1 cellular context compared by ENCODE assay signal in genomic region chr6:22146581-22147468, GRCh38.
TF ChIP-seq lines count a peak whose summit lies in the region.

No MANE protein-coding gene starts in this region.

TF ChIP-seq in H1, 55 proteins besides CTCF, POLR2A, EP300 and RAD21 (continued from another document):
- no peak for TF ChIP-seq CHD1 (IDR thresholded peaks at IDR 0.05; ENCODE audit: low read depth, low read length)
- TF ChIP-seq CBX8 (IDR thresholded peaks at IDR 0.05; ENCODE audit: borderline replicate concordance, low read depth, low read length): no peak
- TF ChIP-seq KDM1A (IDR thresholded peaks at IDR 0.05; ENCODE audit: borderline replicate concordance, low read length): no peak
- TF ChIP-seq EZH2 (IDR thresholded peaks at IDR 0.05; ENCODE audit: low read depth, low read length, severe bottlenecking): no peak
- TF ChIP-seq PHF8 (conservative IDR thresholded peaks at IDR 0.05; ENCODE audit: low read depth, low read length): no peak
